ENCODE assay signal across 18 cellular contexts in genomic region chr4:172686021-172686420, GRCh38.
A peak's percentile ranks its signal among the peaks of the same experiment; 100 is the strongest.
DNase-seq lines count a peak whose midpoint lies in the region; TF ChIP-seq lines count a peak whose summit lies in the region.
"Had no signal": no experiment of that assay in that cellular context is flagged by ENCODE, and none has a peak within 500 bp of the region (broad histone marks: within the 10 kb centered on the region; RNA-seq: fewer than 3 reads in every experiment).

No MANE protein-coding gene starts in this region.

- no peaks in the 10 kb centered on the region for H3K27me3 Mint-ChIP-seq in neural crest cell (ENCODE audit: low read depth)
- H3K27me3 Mint-ChIP-seq in activated CD4-positive, alpha-beta T cell treated with anti-CD3 and anti-CD28 coated beads, Interleukin-2, amount 10 ng/mL, durations not matched to agents 7 days and 5 days = no peaks in the 10 kb centered on the region
- H3K27me3 Mint-ChIP-seq: CD4-positive, alpha-beta memory T cell had no signal

- no peaks in the 10 kb centered on the region for H3K4me1 ChIP-seq in suprapubic skin

- CTCF ChIA-PET in HEK293T (lab: Yijun Ruan, JAX) = interaction anchor here (0.6 kb wide), 1 partner anchor 92 kb away, joined by 3 read pairs; no protein-coding TSS in a partner anchor
- CTCF ChIA-PET in activated CD4-positive, alpha-beta T cell treated with anti-CD3 and anti-CD28 coated beads, Interleukin-2, amount 10 ng/mL, durations not matched to agents 7 days and 5 days (lab: Charles Lee) = no interaction called here

- no peak overlapping the region for H3K4me3 ChIP-seq in WERI-Rb-1 (ENCODE audit: low read depth, low read length)
- no peak overlapping the region for H3K4me3 ChIP-seq in suprapubic skin
- H3K4me3 ChIP-seq: GM12878, GM23248 had no signal

- no peak overlapping the region for H3K4me3 Mint-ChIP-seq in neural crest cell
- no peak overlapping the region for H3K4me3 Mint-ChIP-seq in activated CD4-positive, alpha-beta T cell treated with anti-CD3 and anti-CD28 coated beads, Interleukin-2, amount 10 ng/mL, durations not matched to agents 7 days and 5 days
- H3K4me3 Mint-ChIP-seq: CD4-positive, alpha-beta memory T cell had no signal

- peaks cover 2% of the 10 kb centered on the region for H3K9me3 ChIP-seq in WERI-Rb-1 (ENCODE audit: severe bottlenecking)
- no peaks in the 10 kb centered on the region for H3K9me3 ChIP-seq in suprapubic skin

- peak overlapping the region; percentile 81 for H3K27ac Mint-ChIP-seq in neural crest cell (ENCODE audit: unreplicated experiment)
- H3K27ac Mint-ChIP-seq in activated CD4-positive, alpha-beta T cell treated with anti-CD3 and anti-CD28 coated beads, Interleukin-2, amount 10 ng/mL, durations not matched to agents 7 days and 5 days = no peak overlapping the region
- H3K27ac Mint-ChIP-seq: CD4-positive, alpha-beta memory T cell had no signal

- no peaks in the 10 kb centered on the region for H3K4me1 Mint-ChIP-seq in neural crest cell
- no peaks in the 10 kb centered on the region for H3K4me1 Mint-ChIP-seq in activated CD4-positive, alpha-beta T cell treated with anti-CD3 and anti-CD28 coated beads, Interleukin-2, amount 10 ng/mL, durations not matched to agents 7 days and 5 days
- H3K4me1 Mint-ChIP-seq: CD4-positive, alpha-beta memory T cell had no signal

- TF ChIP-seq CTCF in WERI-Rb-1 (IDR thresholded peaks at IDR 0.05; ENCODE audit: low read depth, low read length) = no peak
- no peak for TF ChIP-seq CTCF in neural crest cell (conservative IDR thresholded peaks at IDR 0.05)
- no peak for TF ChIP-seq CTCF in suprapubic skin (IDR thresholded peaks at IDR 0.05)

- WGBS in suprapubic skin = 89% methylated on average over 2 of the region's 2 CpGs

- no peaks in the 10 kb centered on the region for H3K27me3 ChIP-seq in WERI-Rb-1 (ENCODE audit: insufficient read depth, low read depth, severe bottlenecking)
- no peaks in the 10 kb centered on the region for H3K27me3 ChIP-seq in suprapubic skin

- POLR2A ChIA-PET in HEK293T (lab: Yijun Ruan, JAX) = no interaction called here
- POLR2A ChIA-PET in activated CD4-positive, alpha-beta T cell treated with anti-CD3 and anti-CD28 coated beads, Interleukin-2, amount 10 ng/mL, durations not matched to agents 7 days and 5 days (lab: Charles Lee) = no interaction called here

- DNase-seq in D341Med (ENCODE audit: low spot score) (peak; percentile 74), NCI-H2171 (lab: John Stamatoyannopoulos, UW) (peak; percentile 53), WERI-Rb-1 (peak; percentile 51), neural crest cell (ENCODE audit: low read depth, low spot score) (no peak), suprapubic skin (ENCODE audit: low spot score in 2 of 2) (no peak), HEK293T (ENCODE audit: extremely low spot score) (no peak)
- DNase-seq in activated CD4-positive, alpha-beta T cell treated with anti-CD3 and anti-CD28 coated beads, Interleukin-2, amount 10 ng/mL, durations not matched to agents 7 days and 5 days = no peak
- DNase-seq: C1 segment of cervical spinal cord; CD4-positive, alpha-beta memory T cell; COR-L47; DMS 273 treated with DMSO at 0.1 percent for 48 hours; DMS79; EL; GDM1; GM23248; H7; HCEC 1CT had no signal

- peaks cover 4% of the 10 kb centered on the region for H3K9me3 Mint-ChIP-seq in neural crest cell
- H3K9me3 Mint-ChIP-seq in activated CD4-positive, alpha-beta T cell treated with anti-CD3 and anti-CD28 coated beads, Interleukin-2, amount 10 ng/mL, durations not matched to agents 7 days and 5 days = peaks cover 3% of the 10 kb centered on the region

- TF ChIP-seq POLR2A in suprapubic skin (IDR thresholded peaks at IDR 0.05) = no peak

- H3K27ac ChIP-seq in WERI-Rb-1 (peak overlapping the region; percentile 73), suprapubic skin (no peak overlapping the region)
- H3K27ac ChIP-seq: GM23248 had no signal

- TF ChIP-seq EP300 in suprapubic skin (IDR thresholded peaks at IDR 0.05) = no peak

- H3K36me3 Mint-ChIP-seq in neural crest cell (ENCODE audit: low read depth) = peaks cover 4% of the 10 kb centered on the region
- no peaks in the 10 kb centered on the region for H3K36me3 Mint-ChIP-seq in activated CD4-positive, alpha-beta T cell treated with anti-CD3 and anti-CD28 coated beads, Interleukin-2, amount 10 ng/mL, durations not matched to agents 7 days and 5 days (ENCODE audit: low read depth)
- H3K36me3 Mint-ChIP-seq: CD4-positive, alpha-beta memory T cell had no signal

- H3K36me3 ChIP-seq in WERI-Rb-1 = no peaks in the 10 kb centered on the region
- H3K36me3 ChIP-seq in suprapubic skin = no peaks in the 10 kb centered on the region

TF ChIP-seq in HEK293T, 16 proteins besides CTCF, POLR2A, EP300 and RAD21:
- TF ChIP-seq FOXA1 (IDR thresholded peaks at IDR 0.05) = no peak
- TF ChIP-seq ELF4 (IDR thresholded peaks at IDR 0.05) = no peak
- TF ChIP-seq HDGF (IDR thresholded peaks at IDR 0.05; ENCODE audit: borderline replicate concordance) = no peak
- TF ChIP-seq ZNF384 (IDR thresholded peaks at IDR 0.05) = no peak
- TF ChIP-seq L3MBTL2 (conservative IDR thresholded peaks at IDR 0.05) = no peak
- no peak for TF ChIP-seq FOXM1 (IDR thresholded peaks at IDR 0.05; ENCODE audit: borderline replicate concordance)
- TF ChIP-seq SUZ12 (IDR thresholded peaks at IDR 0.05) = no peak
- TF ChIP-seq ARNT (IDR thresholded peaks at IDR 0.05) = no peak
- no peak for TF ChIP-seq BHLHE40 (IDR thresholded peaks at IDR 0.05; ENCODE audit: borderline replicate concordance)
- TF ChIP-seq TARDBP (IDR thresholded peaks at IDR 0.05) = no peak
- no peak for TF ChIP-seq NFRKB (IDR thresholded peaks at IDR 0.05)
- no peak for TF ChIP-seq CTBP1 (IDR thresholded peaks at IDR 0.05; ENCODE audit: borderline replicate concordance)
- TF ChIP-seq LEF1 (IDR thresholded peaks at IDR 0.05; ENCODE audit: borderline replicate concordance) = no peak
- no peak for TF ChIP-seq SP1 (IDR thresholded peaks at IDR 0.05)
- TF ChIP-seq FOXK2 (IDR thresholded peaks at IDR 0.05) = no peak
- TF ChIP-seq PKNOX1 (IDR thresholded peaks at IDR 0.05) = no peak

Comparison
In these comparisons a context has a peak if more than half of its experiments do, and no peak if none do; other contexts are left out.
1. DNase-seq: peak in D341Med (single experiment), NCI-H2171 (single experiment) and WERI-Rb-1 (single experiment); none in neural crest cell (single experiment), suprapubic skin (0 of 2), HEK293T (single experiment) and activated CD4-positive, alpha-beta T cell treated with anti-CD3 and anti-CD28 coated beads, Interleukin-2, amount 10 ng/mL, durations not matched to agents 7 days and 5 days (single experiment).